Comparison of ENCODE assay signal across 13 cellular contexts in genomic region chr20:14333734-14334133, GRCh38. TPM values are rescaled to one million over a fixed set of nuclear protein-coding genes. Genes with fewer than 3 reads are reported as not detected.
A peak's percentile ranks its signal among the peaks of the same experiment; 100 is the strongest.
DNase-seq lines count a peak whose midpoint lies in the region; TF ChIP-seq lines count a peak whose summit lies in the region.
"Had no signal": no experiment of that assay in that cellular context is flagged by ENCODE, and none has a peak within 500 bp of the region (broad histone marks: within the 10 kb centered on the region; RNA-seq: fewer than 3 reads in every experiment).

No MANE protein-coding gene starts in this region.

- peak overlapping the region; percentile 83 for H3K4me2 ChIP-seq in smooth muscle cell

- peak overlapping the region; percentile 7; the same call in 1 of the 2 replicates for H3K9ac ChIP-seq in HUES64 (ENCODE audit: low read depth, low read length)
- H3K9ac ChIP-seq in endocrine pancreas (ENCODE audit: control insufficient read depth, insufficient read depth, low read length), result peak overlapping the region; percentile 21
- no peak overlapping the region for H3K9ac ChIP-seq in smooth muscle cell (ENCODE audit: low read depth)

- DNase-seq in smooth muscle cell (lab: John Stamatoyannopoulos, UW; ENCODE audit: unreplicated experiment) (no peak), NCI-H1417 (lab: John Stamatoyannopoulos, UW) (no peak), DMS153 treated with DMSO at 0.1 percent for 48 hours (lab: John Stamatoyannopoulos, UW; ENCODE audit: unreplicated experiment) (no peak)
- DNase-seq in stimulated activated naive CD4-positive, alpha-beta T cell treated with Interleukin-2 at 50 U/mL for 16 hours (lab: John Stamatoyannopoulos, UW), result no peak
- no peak for DNase-seq in activated CD4-positive, alpha-beta T cell treated with anti-CD3 and anti-CD28 coated beads, Interleukin-2, amount 50 U/mL, for 4 hours
- DNase-seq: activated CD4-positive, alpha-beta T cell treated with anti-CD3 and anti-CD28 coated beads, Interleukin-2, amount 10 ng/mL, durations not matched to agents 7 days and 5 days; left ventricle myocardium superior; T-cell had no signal

- no peaks in the 10 kb centered on the region for H4K20me1 ChIP-seq in smooth muscle cell (ENCODE audit: low read depth)

- H3K9me3 ChIP-seq in HUES64 (ENCODE audit: insufficient read depth, low read depth, low read length) (no peaks in the 10 kb centered on the region), endocrine pancreas (ENCODE audit: control insufficient read depth, low read length) (no peaks in the 10 kb centered on the region), mesodermal cell (ENCODE audit: control insufficient read depth, low read length) (no peaks in the 10 kb centered on the region), smooth muscle cell (replicated peaks; ENCODE audit: low read depth) (no peaks in the 10 kb centered on the region)
- H3K9me3 ChIP-seq: right atrium auricular region had no signal

- H2AFZ ChIP-seq in smooth muscle cell (ENCODE audit: low read depth), result peak overlapping the region; percentile 34

- H3K4me3 ChIP-seq in HUES64 (ENCODE audit: low read length) (peak overlapping the region; percentile 46; the same call in 1 of the 2 replicates), endocrine pancreas (ENCODE audit: control insufficient read depth, insufficient read depth, low read length) (peak overlapping the region; percentile 98), mesodermal cell (ENCODE audit: extremely low read depth, insufficient read depth, low read length, poor library complexity, severe bottlenecking) (peak overlapping the region; percentile 56), smooth muscle cell (peak overlapping the region; percentile 67)
- H3K4me3 ChIP-seq: right atrium auricular region had no signal

- H3K27ac ChIP-seq in HUES64 (ENCODE audit: low read depth, low read length) (no peak overlapping the region), mesodermal cell (ENCODE audit: low read depth, low read length, severe bottlenecking) (peak overlapping the region; percentile 11), smooth muscle cell (ENCODE audit: low read depth) (no peak overlapping the region)
- H3K27ac ChIP-seq: right atrium auricular region had no signal

- H3F3A ChIP-seq in smooth muscle cell (ENCODE audit: low read depth), result no peaks in the 10 kb centered on the region

- H3K4me1 ChIP-seq in HUES64 (ENCODE audit: insufficient read depth, low read length) (peaks cover 52% of the 10 kb centered on the region), endocrine pancreas (ENCODE audit: control insufficient read depth, insufficient read depth, low read length) (peaks cover 22% of the 10 kb centered on the region), mesodermal cell (ENCODE audit: control insufficient read depth, insufficient read depth, low read length, poor library complexity, severe bottlenecking) (peaks cover 5% of the 10 kb centered on the region), smooth muscle cell (ENCODE audit: low read depth) (peaks cover 51% of the 10 kb centered on the region)
- H3K4me1 ChIP-seq: right atrium auricular region had no signal

- no peak for TF ChIP-seq CTCF in smooth muscle cell (IDR thresholded peaks at IDR 0.05; ENCODE audit: borderline replicate concordance, insufficient read depth, poor library complexity, severe bottlenecking)

- H3K79me2 ChIP-seq in smooth muscle cell (ENCODE audit: low read depth), result peaks cover 50% of the 10 kb centered on the region

- peaks cover 2% of the 10 kb centered on the region; the same call in 1 of the 2 replicates for H3K36me3 ChIP-seq in HUES64 (ENCODE audit: insufficient read depth, low read length)
- no peaks in the 10 kb centered on the region for H3K36me3 ChIP-seq in endocrine pancreas (ENCODE audit: control insufficient read depth, insufficient read depth, low read length)
- H3K36me3 ChIP-seq in mesodermal cell (ENCODE audit: control insufficient read depth, insufficient read depth, low read length), result peaks cover 8% of the 10 kb centered on the region
- H3K36me3 ChIP-seq in smooth muscle cell (ENCODE audit: low read depth), result no peaks in the 10 kb centered on the region
- H3K36me3 ChIP-seq: right atrium auricular region had no signal

- peaks cover 5% of the 10 kb centered on the region; the same call in 1 of the 2 replicates for H3K27me3 ChIP-seq in HUES64 (ENCODE audit: insufficient read depth, low read length)
- H3K27me3 ChIP-seq in endocrine pancreas (ENCODE audit: control insufficient read depth, insufficient read depth, low read length), result no peaks in the 10 kb centered on the region
- H3K27me3 ChIP-seq in smooth muscle cell (ENCODE audit: low read depth), result no peaks in the 10 kb centered on the region
- H3K27me3 ChIP-seq: right atrium auricular region had no signal

- 64% methylated on average over 3 of the region's 3 CpGs for WGBS in HUES64
- no CpG with 5 or more reads among the region's 3 CpGs for WGBS in mesodermal cell (ENCODE audit: insufficient coverage in 2 of 2), 2 experiments
- WGBS in smooth muscle cell (ENCODE audit: low lambda C conversion rate), result 66% methylated on average over 3 of the region's 3 CpGs

RNA-seq across cellular contexts. Expression of gene FLRT3, which starts 3.7 kb away (rescaled TPM):
- 10.2 TPM for polyA plus RNA-seq in HUES64 (2013, experiment 1 of 2)
- polyA plus RNA-seq in HUES64 (2013, experiment 2 of 2), result 11.6 TPM
- 36.2 TPM for polyA plus RNA-seq in mesodermal cell (2013, experiment 1 of 2)
- 40.7 TPM for polyA plus RNA-seq in mesodermal cell (2013, experiment 2 of 2)
- total RNA-seq in smooth muscle cell, result 24.3 and 24.6 TPM in 2 replicates
- 13.6 and 15.5 TPM in 2 replicates for polyA plus RNA-seq in smooth muscle cell
- total RNA-seq: activated CD4-positive, alpha-beta T cell treated with anti-CD3 and anti-CD28 coated beads, Interleukin-2, amount 10 ng/mL, durations not matched to agents 7 days and 5 days had no signal
- polyA plus RNA-seq: CD14-positive monocyte had no signal

Comparison
In these comparisons a context has a peak if more than half of its experiments do, and no peak if none do; other contexts are left out.
1. H3K4me3 ChIP-seq: peak in every context shown above with its lines; median percentile 98 in endocrine pancreas; 67 in smooth muscle cell; 56 in mesodermal cell; 46 in HUES64.